Comparison of ENCODE assay signal across 1 cellular context in genomic region chr17:75684249-75684648, GRCh38.
A peak's percentile ranks its signal among the peaks of the same experiment; 100 is the strongest.
TF ChIP-seq lines count a peak whose summit lies in the region.

No MANE protein-coding gene starts in this region.

TF ChIP-seq in K562, 482 proteins besides CTCF, POLR2A, EP300 and RAD21 (continued from another document):
- no peak for TF ChIP-seq THRB (CRISPR knock-in tag; conservative IDR thresholded peaks at IDR 0.05)
- TF ChIP-seq ESRRB (CRISPR knock-in tag; IDR thresholded peaks at IDR 0.05; ENCODE audit: borderline replicate concordance), result no peak
- TF ChIP-seq SIRT6 (IDR thresholded peaks at IDR 0.05; ENCODE audit: low read depth, low read length), result no peak
- TF ChIP-seq RBM22 (IDR thresholded peaks at IDR 0.05; ENCODE audit: low read depth, low read length, poor library complexity, severe bottlenecking), result no peak
- TF ChIP-seq ARID4B (CRISPR knock-in tag; IDR thresholded peaks at IDR 0.05), result no peak
- TF ChIP-seq CBFA2T3 (IDR thresholded peaks at IDR 0.05), result peak; percentile 28; the same call in 1 of the 2 replicates
- TF ChIP-seq POLR3G (IDR thresholded peaks at IDR 0.05; ENCODE audit: extremely low read depth, insufficient read length, insufficient replicate concordance), result no peak
- TF ChIP-seq NCOA4 (IDR thresholded peaks at IDR 0.05; ENCODE audit: partially characterized antibody), result no peak
- peak; percentile 79 for TF ChIP-seq FOSL1 (tag; conservative IDR thresholded peaks at IDR 0.05)
